Comparison of ENCODE assay signal across 1 cellular context in genomic region chr6:44257007-44257752, GRCh38.
A peak's percentile ranks its signal among the peaks of the same experiment; 100 is the strongest.
TF ChIP-seq lines count a peak whose summit lies in the region.

Gene SLC35B2 (minus strand): TSS chr6:44257528. CDS start chr6:44257410, 118 bp downstream.

TF ChIP-seq in HepG2, 621 proteins besides CTCF, POLR2A, EP300 and RAD21 (continued from another document and continues in another):
- TF ChIP-seq PRDM15 (CRISPR knock-in tag; IDR thresholded peaks at IDR 0.05) = peak; percentile 56; the same call in 1 of the 2 replicates
- TF ChIP-seq KAT2B (IDR thresholded peaks at IDR 0.05; ENCODE audit: borderline replicate concordance, low read depth, low read length) = no peak
- peak; percentile 64; the same call in 1 of the 2 replicates for TF ChIP-seq ZNF580 (CRISPR knock-in tag; IDR thresholded peaks at IDR 0.05; ENCODE audit: borderline replicate concordance, low read depth)
- peak; percentile 28; the same call in 1 of the 2 replicates for TF ChIP-seq ZNF747 (CRISPR knock-in tag; IDR thresholded peaks at IDR 0.05; ENCODE audit: borderline replicate concordance)
- peak; percentile 71; the same call in 1 of the 2 replicates for TF ChIP-seq GATAD2A (CRISPR knock-in tag; IDR thresholded peaks at IDR 0.05)
- no peak for TF ChIP-seq ATAD3A (CRISPR knock-in tag; IDR thresholded peaks at IDR 0.05)
- peak; percentile 62; the same call in 1 of the 2 replicates for TF ChIP-seq CBFB (CRISPR knock-in tag; IDR thresholded peaks at IDR 0.05)
- TF ChIP-seq HDAC1 (CRISPR knock-in tag; IDR thresholded peaks at IDR 0.05) = peak; percentile 97
- TF ChIP-seq NPAS2 (CRISPR knock-in tag; IDR thresholded peaks at IDR 0.05; ENCODE audit: borderline replicate concordance) = no peak
- peak; percentile 98 for TF ChIP-seq ZNF234 (CRISPR knock-in tag; conservative IDR thresholded peaks at IDR 0.05)
- TF ChIP-seq HNRNPL (IDR thresholded peaks at IDR 0.05; ENCODE audit: low read depth, low read length) = peak; percentile 81
- 0 out of 2 replicates have a peak, but pooled peaks have one; percentile 72 for TF ChIP-seq ZNF550 (CRISPR knock-in tag; IDR thresholded peaks at IDR 0.05; ENCODE audit: borderline replicate concordance)
- peak; percentile 93 for TF ChIP-seq PHF8 (CRISPR knock-in tag; IDR thresholded peaks at IDR 0.05)
- TF ChIP-seq PCBP1 (IDR thresholded peaks at IDR 0.05; ENCODE audit: borderline replicate concordance, low read depth, low read length) = peak; percentile 95; the same call in 1 of the 2 replicates
- TF ChIP-seq ZKSCAN1 (IDR thresholded peaks at IDR 0.05; ENCODE audit: low read length) = no peak
- peak; percentile 83 for TF ChIP-seq IRF2 (CRISPR knock-in tag; IDR thresholded peaks at IDR 0.05)
- TF ChIP-seq DBP (CRISPR knock-in tag; IDR thresholded peaks at IDR 0.05; ENCODE audit: not compliant biosample characterization) = no peak
- no peak; the same call in 1 of the 2 replicates for TF ChIP-seq SIN3B (IDR thresholded peaks at IDR 0.05; ENCODE audit: low read length)
- no peak for TF ChIP-seq ZNF513 (CRISPR knock-in tag; conservative IDR thresholded peaks at IDR 0.05)
- 0 out of 2 replicates have a peak, but pooled peaks have one; percentile 13 for TF ChIP-seq PRDM4 (CRISPR knock-in tag; IDR thresholded peaks at IDR 0.05; ENCODE audit: borderline replicate concordance)
- TF ChIP-seq ZNF557 (CRISPR knock-in tag; IDR thresholded peaks at IDR 0.05) = peak; percentile 3; the same call in 1 of the 2 replicates
- TF ChIP-seq NR3C1 (CRISPR knock-in tag; IDR thresholded peaks at IDR 0.05) = no peak; the same call in 1 of the 2 replicates
- TF ChIP-seq SNRNP70 (IDR thresholded peaks at IDR 0.05; ENCODE audit: low read depth, low read length) = no peak
- TF ChIP-seq ARHGAP35 (CRISPR knock-in tag; IDR thresholded peaks at IDR 0.05; ENCODE audit: borderline replicate concordance) = peak; percentile 44; the same call in 1 of the 2 replicates
- no peak for TF ChIP-seq RORA (CRISPR knock-in tag; IDR thresholded peaks at IDR 0.05)
- TF ChIP-seq KDM6A (CRISPR knock-in tag; IDR thresholded peaks at IDR 0.05; ENCODE audit: low read depth) = no peak
- 0 out of 2 replicates have a peak, but pooled peaks have one; percentile 26 for TF ChIP-seq PBX2 (CRISPR knock-in tag; IDR thresholded peaks at IDR 0.05)
- no peak for TF ChIP-seq CBX2 (IDR thresholded peaks at IDR 0.05; ENCODE audit: low read depth, low read length)
- peak; percentile 62; the same call in 1 of the 2 replicates for TF ChIP-seq CBX2 (CRISPR knock-in tag; IDR thresholded peaks at IDR 0.05; ENCODE audit: low read depth)
- peak; percentile 83 for TF ChIP-seq CBX1 (IDR thresholded peaks at IDR 0.05; ENCODE audit: low read depth)
- peak; percentile 93 for TF ChIP-seq REPIN1 (CRISPR knock-in tag; IDR thresholded peaks at IDR 0.05; ENCODE audit: borderline replicate concordance, low read depth)
- TF ChIP-seq MAFK (conservative IDR thresholded peaks at IDR 0.05 in 1 of 2, IDR thresholded peaks at IDR 0.05 in 1 of 2; ENCODE audit: low read length in 2 of 2) = no peak
- TF ChIP-seq LCORL (IDR thresholded peaks at IDR 0.05) = no peak
- peak; percentile 90 for TF ChIP-seq LCORL (CRISPR knock-in tag; IDR thresholded peaks at IDR 0.05)
- peak; percentile 75 for TF ChIP-seq ISL2 (CRISPR knock-in tag; IDR thresholded peaks at IDR 0.05)
- TF ChIP-seq SMAD1 (CRISPR knock-in tag; IDR thresholded peaks at IDR 0.05; ENCODE audit: borderline replicate concordance, low read depth) = peak; percentile 66
- TF ChIP-seq NFYC (CRISPR knock-in tag; IDR thresholded peaks at IDR 0.05) = no peak
- peak; percentile 94 for TF ChIP-seq ZNF687 (CRISPR knock-in tag; IDR thresholded peaks at IDR 0.05)
- peak; percentile 25; the same call in 1 of the 2 replicates for TF ChIP-seq ZBED4 (CRISPR knock-in tag; IDR thresholded peaks at IDR 0.05; ENCODE audit: borderline replicate concordance)
- no peak for TF ChIP-seq ZNF468 (CRISPR knock-in tag; IDR thresholded peaks at IDR 0.05)
- peak; percentile 50 for TF ChIP-seq RBM39 (IDR thresholded peaks at IDR 0.05; ENCODE audit: low read depth, low read length, poor library complexity, severe bottlenecking)
- TF ChIP-seq RFXAP (CRISPR knock-in tag; IDR thresholded peaks at IDR 0.05; ENCODE audit: borderline replicate concordance) = peak; percentile 79; the same call in 1 of the 2 replicates
- TF ChIP-seq ZNF598 (CRISPR knock-in tag; IDR thresholded peaks at IDR 0.05; ENCODE audit: borderline replicate concordance) = no peak
- no peak for TF ChIP-seq NFIB (CRISPR knock-in tag; IDR thresholded peaks at IDR 0.05; ENCODE audit: borderline replicate concordance)
- peak; percentile 94 for TF ChIP-seq ZMAT3 (CRISPR knock-in tag; conservative IDR thresholded peaks at IDR 0.05)
